In the genomic region with DNA sequence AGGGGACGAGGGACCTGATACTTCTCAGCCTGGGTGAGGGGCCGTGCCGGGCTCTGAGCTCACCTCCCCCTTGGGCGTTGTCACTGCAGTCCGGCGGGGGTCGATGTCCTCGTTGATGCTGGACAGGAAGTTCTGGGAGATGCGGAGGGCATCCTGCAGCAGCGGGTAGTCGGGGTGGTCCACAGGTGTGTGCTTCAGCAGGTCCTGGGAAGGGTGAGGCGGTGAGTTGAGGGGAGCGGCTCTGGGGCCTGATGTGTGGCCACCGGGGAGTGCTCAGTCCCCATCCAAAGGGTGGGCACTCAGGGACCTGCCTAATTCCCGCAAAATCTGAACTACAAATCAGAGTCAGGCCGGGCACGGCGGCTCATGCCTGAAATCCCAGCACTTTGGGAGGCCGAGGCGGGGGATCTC, we compare ENCODE assay signal across 29 cellular contexts.
"Had no signal": no experiment of that assay in that cellular context is flagged by ENCODE, and none has a peak within 500 bp of the region (broad histone marks: within the 10 kb centered on the region; RNA-seq: fewer than 3 reads in every experiment).

No MANE protein-coding gene starts in this region.

- H3K27ac Mint-ChIP-seq: activated CD4-positive, alpha-beta memory T cell treated with anti-CD3 and anti-CD28 coated beads, Interleukin-2, amount 10 ng/mL, durations not matched to agents 7 days and 5 days; activated CD4-positive, alpha-beta T cell treated with anti-CD3 and anti-CD28 coated beads, Interleukin-2, amount 10 ng/mL, durations not matched to agents 24 days and 14 days; activated T-cell treated with anti-CD3 and anti-CD28 coated beads, Interleukin-2, amount 50 U/mL, for 24 hours; activated T-helper 17 cell treated with anti-CD3 and anti-CD28 coated beads, Interleukin-2, amount 50 U/mL, for 72 hours; T-helper 17 cell had no signal

- H3K4me3 ChIP-seq: coronary artery, dorsolateral prefrontal cortex, gastroesophageal sphincter, pancreas, prostate gland, smooth muscle cell, suprapubic skin, tibial artery had no signal

- H3K4me1 Mint-ChIP-seq: activated CD4-positive, alpha-beta memory T cell treated with anti-CD3 and anti-CD28 coated beads, Interleukin-2, amount 10 ng/mL, durations not matched to agents 7 days and 5 days; activated CD4-positive, alpha-beta T cell treated with anti-CD3 and anti-CD28 coated beads, Interleukin-2, amount 10 ng/mL, durations not matched to agents 24 days and 14 days; activated T-helper 17 cell treated with anti-CD3 and anti-CD28 coated beads, Interleukin-2, amount 50 U/mL, for 72 hours had no signal

- FAIRE-seq: bronchial epithelial cell, endothelial cell of umbilical vein, pancreas had no signal

- H3K36me3 ChIP-seq: pancreas had no signal

- H3K4me2 ChIP-seq: smooth muscle cell had no signal

- H3K27ac ChIP-seq: coronary artery, dorsolateral prefrontal cortex, gastroesophageal sphincter, pancreas, prostate gland, suprapubic skin, tibial artery had no signal

- H3K27me3 Mint-ChIP-seq: activated CD4-positive, alpha-beta memory T cell treated with anti-CD3 and anti-CD28 coated beads, Interleukin-2, amount 10 ng/mL, durations not matched to agents 7 days and 5 days; activated CD4-positive, alpha-beta T cell treated with anti-CD3 and anti-CD28 coated beads, Interleukin-2, amount 10 ng/mL, durations not matched to agents 24 days and 14 days; activated T-cell treated with anti-CD3 and anti-CD28 coated beads, Interleukin-2, amount 50 U/mL, for 24 hours; activated T-helper 17 cell treated with anti-CD3 and anti-CD28 coated beads, Interleukin-2, amount 50 U/mL, for 72 hours; T-helper 17 cell had no signal

- H3K4me1 ChIP-seq: pancreas, prostate gland, suprapubic skin, tibial artery had no signal

- DNase-seq: activated CD4-positive, alpha-beta memory T cell treated with anti-CD3 and anti-CD28 coated beads, Interleukin-2, amount 10 ng/mL, durations not matched to agents 7 days and 5 days; activated CD4-positive, alpha-beta T cell treated with anti-CD3 and anti-CD28 coated beads, Interleukin-2, amount 10 ng/mL, durations not matched to agents 24 days and 14 days; activated CD8-positive, alpha-beta memory T cell treated with anti-CD3 and anti-CD28 coated beads, Interleukin-2, amount 50 U/mL, for 48 hours; activated T-cell treated with anti-CD3 and anti-CD28 coated beads, Interleukin-2, amount 50 U/mL, for 24 hours; anterior cingulate cortex; cerebellar nuclear complex; effector memory CD4-positive, alpha-beta T cell; hippocampal formation; nucleus accumbens; stimulated activated CD4-positive, alpha-beta T cell treated with anti-CD3 and anti-CD28 coated beads, Interleukin-15, amount 100 ng/mL, for 24 hours; stimulated activated CD4-positive, alpha-beta T cell treated with anti-CD3 and anti-CD28 coated beads, Interleukin-2, amount 100 ng/mL, for 24 hours; stimulated activated naive CD4-positive, alpha-beta T cell; T-helper 17 cell; T1000; tibial artery had no signal

- H3K9me3 Mint-ChIP-seq: activated naive CD4-positive, alpha-beta T cell treated with anti-CD3 and anti-CD28 coated beads, Interleukin-2, amount 50 U/mL, for 72 hours; activated T-cell treated with anti-CD3 and anti-CD28 coated beads, Interleukin-2, amount 50 U/mL, for 24 hours; activated T-helper 17 cell treated with anti-CD3 and anti-CD28 coated beads, Interleukin-2, amount 50 U/mL, for 72 hours had no signal

- H3K27me3 ChIP-seq: dorsolateral prefrontal cortex, gastroesophageal sphincter, pancreas, suprapubic skin, tibial artery had no signal

- ATAC-seq: activated CD4-positive, CD25-positive, alpha-beta regulatory T cell treated with anti-CD3 and anti-CD28 coated beads, Interleukin-2, amount 50 U/mL, for 24 hours; activated naive CD4-positive, alpha-beta T cell treated with anti-CD3 and anti-CD28 coated beads, Interleukin-2, amount 50 U/mL, for 72 hours; activated T-helper 17 cell treated with anti-CD3 and anti-CD28 coated beads, Interleukin-2, amount 50 U/mL, for 72 hours; gastroesophageal sphincter; left lobe of liver; pancreas; SK-N-SH treated with all-trans-retinoic acid at 6 μM for 48 hours; T-helper 17 cell had no signal

- H3K4me3 Mint-ChIP-seq: activated CD4-positive, alpha-beta memory T cell treated with anti-CD3 and anti-CD28 coated beads, Interleukin-2, amount 10 ng/mL, durations not matched to agents 7 days and 5 days; activated CD4-positive, alpha-beta T cell treated with anti-CD3 and anti-CD28 coated beads, Interleukin-2, amount 10 ng/mL, durations not matched to agents 24 days and 14 days; activated T-cell treated with anti-CD3 and anti-CD28 coated beads, Interleukin-2, amount 50 U/mL, for 24 hours; activated T-helper 17 cell treated with anti-CD3 and anti-CD28 coated beads, Interleukin-2, amount 50 U/mL, for 72 hours; T-helper 17 cell had no signal

- H3K9me3 ChIP-seq: gastroesophageal sphincter, pancreas, prostate gland, suprapubic skin, tibial artery had no signal
